ENCODE assay signal across 8 cellular contexts in the genomic region with DNA sequence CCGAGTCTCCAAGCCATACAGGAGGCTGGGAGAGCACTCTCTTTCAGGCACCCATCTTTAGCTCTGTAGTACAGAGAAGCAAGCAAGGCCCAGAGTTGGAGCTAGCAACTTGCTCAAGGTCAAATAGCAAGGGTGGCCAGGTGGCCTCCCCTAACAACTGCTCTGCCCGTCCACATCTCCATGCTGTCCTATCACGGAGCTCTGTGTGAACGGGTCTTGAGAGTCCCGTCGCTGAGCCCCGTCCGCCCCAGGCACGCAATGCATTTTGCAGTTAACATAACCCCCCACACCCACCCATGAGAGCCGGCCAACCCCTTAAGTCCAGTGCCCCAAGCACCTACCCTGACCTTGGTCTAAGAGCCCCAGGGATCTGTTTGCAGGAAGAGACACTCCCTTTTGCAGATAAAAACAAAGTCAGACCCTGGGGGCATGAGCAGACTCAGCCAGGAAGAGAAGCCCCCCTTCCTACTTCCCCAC. TPM values are rescaled to one million over a fixed set of nuclear protein-coding genes. Genes with fewer than 3 reads are reported as not detected.
A peak's percentile ranks its signal among the peaks of the same experiment; 100 is the strongest.
DNase-seq lines count a peak whose midpoint lies in the region; TF ChIP-seq lines count a peak whose summit lies in the region.

No MANE protein-coding gene starts in this region.

- H3K4me3 Mint-ChIP-seq in glutamatergic neuron (ENCODE audit: unreplicated experiment): peak overlapping the region; percentile 95

- peaks cover 6 to 15% (median 12%) of the 10 kb centered on the region in 3 donors for H3K36me3 ChIP-seq in skeletal muscle tissue (ENCODE audit: control insufficient read depth in 3 of 3, insufficient read depth in 3 of 3, low read length in 3 of 3)

- H3K4me3 ChIP-seq in WI38 (ENCODE audit: low read depth, low read length) (peak overlapping the region; percentile 94), skeletal muscle tissue (ENCODE audit: low read length in 3 of 3) (peak overlapping the region; percentile 92 to 100 (median 99))

- peak overlapping the region; percentile 99 for H3K27ac Mint-ChIP-seq in glutamatergic neuron (ENCODE audit: unreplicated experiment)

- peak overlapping the region; percentile 97 for H3K27ac ChIP-seq in skeletal muscle tissue (ENCODE audit: low read depth, low read length)

- TF ChIP-seq CTCF in WI38 (IDR thresholded peaks at IDR 0.05; ENCODE audit: low read depth, low read length) (no peak), glutamatergic neuron (IDR thresholded peaks at IDR 0.05; ENCODE audit: partially characterized antibody, unreplicated experiment) (no peak)

- no peaks in the 10 kb centered on the region for H3K9me3 ChIP-seq in skeletal muscle tissue (ENCODE audit: control insufficient read depth in 3 of 3, low read length in 3 of 3)

- peak; percentile 38 for DNase-seq in activated CD4-positive, alpha-beta T cell treated with anti-CD3 and anti-CD28 coated beads for 48 hours
- no peak for DNase-seq in activated CD4-positive, alpha-beta T cell treated with anti-CD3 and anti-CD28 coated beads, Interleukin-2, amount 50 U/mL, for 4 hours
- DNase-seq in glutamatergic neuron (no peak), Kasumi-1 (lab: John Stamatoyannopoulos, UW) (no peak), DMS114 treated with DMSO at 0.1 percent for 48 hours (lab: John Stamatoyannopoulos, UW; ENCODE audit: unreplicated experiment) (no peak), putamen (ENCODE audit: low spot score) (no peak)

- H3K27me3 Mint-ChIP-seq in glutamatergic neuron (ENCODE audit: unreplicated experiment): peaks cover 21% of the 10 kb centered on the region

- H3K9me3 Mint-ChIP-seq in glutamatergic neuron (ENCODE audit: unreplicated experiment): peaks cover 19% of the 10 kb centered on the region

- H3K9ac ChIP-seq in skeletal muscle tissue (ENCODE audit: low read depth in 1 of 3, low read length in 3 of 3): peak overlapping the region; percentile 81 to 95 (median 88)

- peaks cover 48 to 64% (median 51%) of the 10 kb centered on the region in 3 donors for H3K4me1 ChIP-seq in skeletal muscle tissue (ENCODE audit: control insufficient read depth in 3 of 3, insufficient read depth in 3 of 3, low read length in 3 of 3)

- H3K36me3 Mint-ChIP-seq in glutamatergic neuron (ENCODE audit: unreplicated experiment): no peaks in the 10 kb centered on the region

- peaks cover 32% of the 10 kb centered on the region for H3K4me1 Mint-ChIP-seq in glutamatergic neuron (ENCODE audit: low read depth, unreplicated experiment)

- no peaks in the 10 kb centered on the region for H3K27me3 ChIP-seq in skeletal muscle tissue (ENCODE audit: control insufficient read depth in 3 of 3, insufficient read depth in 3 of 3, low read length in 3 of 3)

RNA-seq across cellular contexts. Expression of a gene that starts 1.5 kb away (rescaled TPM):
- total RNA-seq in glutamatergic neuron (ENCODE audit: unreplicated experiment) (322 TPM), skeletal muscle tissue (2.1 TPM)

RNA-seq across cellular contexts. Expression of a gene that starts 13.4 kb away (rescaled TPM):
- total RNA-seq in glutamatergic neuron (ENCODE audit: unreplicated experiment) (0.29 TPM), skeletal muscle tissue (not detected)

Comparison
In these comparisons a context has a peak if more than half of its experiments do, and no peak if none do; other contexts are left out.
1. RNA of a gene that starts 1.5 kb away (total RNA-seq): 322 TPM in glutamatergic neuron (single experiment); 2.1 TPM in skeletal muscle tissue (single experiment); every median in the first group is over 100 times any median in the second.